ENCODE assay signal across 10 cellular contexts in the genomic region with DNA sequence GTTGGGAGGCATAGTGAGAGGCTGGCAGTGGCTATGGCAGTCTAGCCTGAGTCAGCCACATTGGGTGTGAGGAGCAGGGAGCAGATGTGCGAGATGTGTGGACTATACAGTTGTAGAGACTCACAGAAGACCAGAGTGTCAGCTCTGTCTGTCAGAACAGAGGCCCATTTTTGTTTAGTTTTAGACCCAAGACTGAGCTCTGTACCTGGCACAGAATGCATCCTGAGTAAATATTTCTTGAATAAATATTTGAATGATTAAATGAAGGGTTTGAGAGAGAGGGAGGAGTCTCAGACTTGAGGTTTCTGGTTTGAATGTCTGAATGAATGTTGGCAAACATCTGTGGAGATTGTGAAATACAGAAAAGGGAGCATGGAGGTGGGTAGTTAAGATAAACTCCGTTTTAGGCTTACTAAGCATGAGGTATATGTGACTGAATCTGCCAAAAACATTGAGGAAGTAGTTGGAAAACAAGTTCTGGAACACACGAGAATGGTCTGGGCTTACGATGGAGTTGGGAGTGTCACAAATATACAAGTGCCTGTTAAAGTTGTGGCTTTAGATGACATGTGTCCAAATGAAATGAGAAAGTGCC. TPM values are rescaled to one million over a fixed set of nuclear protein-coding genes. Genes with fewer than 3 reads are reported as not detected.
DNase-seq lines count a peak whose midpoint lies in the region; ATAC-seq and TF ChIP-seq lines count a peak whose summit lies in the region.
"Had no signal": no experiment of that assay in that cellular context is flagged by ENCODE, and none has a peak within 500 bp of the region (broad histone marks: within the 10 kb centered on the region; RNA-seq: fewer than 3 reads in every experiment).

No MANE protein-coding gene starts in this region.

- H3K36me3 ChIP-seq in GM23248 (ENCODE audit: low read depth) (peaks cover 14% of the 10 kb centered on the region), spleen (peaks cover 0 to 51% (median 14%) of the 10 kb centered on the region in 6 donors)

- peak overlapping the region; percentile 38 for H3K4me3 ChIP-seq in GM23248
- no peak overlapping the region for H3K4me3 ChIP-seq in spleen

- H3K27ac ChIP-seq in GM23248 (peak overlapping the region; percentile 56), RWPE1 (peak overlapping the region; percentile 62), spleen (peak overlapping the region in 6 of 8 donors; percentile 4 to 33 (median 19))
- H3K27ac ChIP-seq: neutrophil had no signal

- no peak for ATAC-seq in HG03342 (IDR thresholded peaks at IDR 0.05; ENCODE audit: unreplicated experiment)

- peak overlapping the region; percentile 38 for H3K9ac ChIP-seq in GM23248

- H3K9me3 ChIP-seq in GM23248 (ENCODE audit: low read depth) (no peaks in the 10 kb centered on the region), spleen (no peaks in the 10 kb centered on the region)
- H3K9me3 ChIP-seq: neutrophil had no signal

- DNase-seq in GM23248 (peak; percentile 90), RWPE1 (ENCODE audit: low spot score) (peak; percentile 50), fibroblast of peridontal ligament (ENCODE audit: extremely low read depth) (peak; percentile 92), spleen (no peak), NCI-H1092 (lab: John Stamatoyannopoulos, UW) (no peak)
- DNase-seq in activated CD8-positive, alpha-beta memory T cell treated with anti-CD3 and anti-CD28 coated beads, Interleukin-2, amount 50 U/mL, for 48 hours: no peak
- DNase-seq in activated naive CD4-positive, alpha-beta T cell treated with anti-CD3 and anti-CD28 coated beads, Interleukin-2, amount 50 U/mL, for 16 hours: no peak
- DNase-seq: NCI-H146 had no signal

- POLR2A ChIA-PET in RWPE1 (lab: Yijun Ruan, JAX; ENCODE audit: low non-redundant PET): no interaction called here

- WGBS in GM23248 (ENCODE audit: low coverage in 1 of 2, low lambda C conversion rate in 2 of 2, missing lambda C conversion rate in 2 of 2), 2 experiments: 1 to 3% methylated on average over 4 of the region's 4 CpGs
- 28 to 52% (median 37%) methylated on average over 4 of the region's 4 CpGs for WGBS in spleen, 5 donors

- peaks cover 17% of the 10 kb centered on the region; the same call in 1 of the 2 replicates for H4K20me1 ChIP-seq in GM23248 (ENCODE audit: insufficient read depth)

- in situ Hi-C loops in GM23248 (cut with MboI): no loop called here

- peak overlapping the region; percentile 76 for H3K4me2 ChIP-seq in GM23248 (ENCODE audit: unreplicated experiment)

- H3K9me2 ChIP-seq in GM23248 (ENCODE audit: insufficient read depth): no peaks in the 10 kb centered on the region

- peaks cover 92% of the 10 kb centered on the region for H3K79me2 ChIP-seq in GM23248 (ENCODE audit: insufficient read depth)

- H3K4me1 ChIP-seq in GM23248 (ENCODE audit: insufficient read depth): peaks cover 35% of the 10 kb centered on the region
- H3K4me1 ChIP-seq in spleen: peaks cover 37 to 94% (median 66%) of the 10 kb centered on the region in 6 donors

- intact Hi-C loops in spleen (cut with DNase I; ENCODE audit: low total_unique reads): no loop called here

- H3F3A ChIP-seq in GM23248 (ENCODE audit: insufficient read depth): peaks cover 53% of the 10 kb centered on the region

- CTCF ChIA-PET in RWPE1 (lab: Yijun Ruan, JAX): no interaction called here

- no peak for TF ChIP-seq CTCF in RWPE1 (conservative IDR thresholded peaks at IDR 0.05; ENCODE audit: low read depth)
- TF ChIP-seq CTCF in spleen (IDR thresholded peaks at IDR 0.05 in 8 of 11, conservative IDR thresholded peaks at IDR 0.05 in 3 of 11): no peak

- H3K27me3 ChIP-seq in GM23248 (replicated peaks; ENCODE audit: insufficient read depth): no peaks in the 10 kb centered on the region
- no peaks in the 10 kb centered on the region for H3K27me3 ChIP-seq in spleen (replicated peaks in 1 of 7)
- H3K27me3 ChIP-seq: neutrophil had no signal

- no peak for TF ChIP-seq POLR2A in spleen (IDR thresholded peaks at IDR 0.05)

- no peak overlapping the region for H2AFZ ChIP-seq in GM23248

RNA-seq across cellular contexts. Expression of a gene that starts 3.6 kb away (rescaled TPM):
- 19.3 and 23.6 TPM in 2 replicates for total RNA-seq in GM23248 (2014; rRNA removed; shearing (Covaris generic))
- polyA plus RNA-seq in GM23248 (2016; fragmentation: Nextera tagmentation; extraction: Ambion mirVana) (44.2 and 55.0 TPM in 2 replicates), spleen (1 to 10 TPM; 6.8 to 9.7 (median 8.1) TPM)
- total RNA-seq in spleen: 10 to 100 TPM; 26.0 to 59.9 (median 56.3) TPM

RNA-seq across cellular contexts. Expression of a gene that starts 23.5 kb away (rescaled TPM):
- 52.2 and 53.7 TPM in 2 replicates for total RNA-seq in GM23248 (2014; rRNA removed; shearing (Covaris generic))
- polyA plus RNA-seq in GM23248 (2016; fragmentation: Nextera tagmentation; extraction: Ambion mirVana) (45.6 and 47.9 TPM in 2 replicates), spleen (10 to 100 TPM; 14.2 to 26.2 (median 21.0) TPM)
- 10 to 100 TPM; 43.3 to 67.6 (median 48.6) TPM for total RNA-seq in spleen

Comparison
In these comparisons a context has a peak if more than half of its experiments do, and no peak if none do; other contexts are left out.
1. DNase-seq: peak in GM23248 (single experiment), RWPE1 (single experiment) and fibroblast of peridontal ligament (single experiment); none in spleen (single experiment), activated CD8-positive, alpha-beta memory T cell treated with anti-CD3 and anti-CD28 coated beads, Interleukin-2, amount 50 U/mL, for 48 hours (single experiment), NCI-H1092 (single experiment) and activated naive CD4-positive, alpha-beta T cell treated with anti-CD3 and anti-CD28 coated beads, Interleukin-2, amount 50 U/mL, for 16 hours (single experiment).
2. Peak in every context shown above with its lines, with median percentiles within 50 percentile points of each other: H3K27ac ChIP-seq.